Comparison of ENCODE assay signal across 2 cellular contexts in the genomic region with DNA sequence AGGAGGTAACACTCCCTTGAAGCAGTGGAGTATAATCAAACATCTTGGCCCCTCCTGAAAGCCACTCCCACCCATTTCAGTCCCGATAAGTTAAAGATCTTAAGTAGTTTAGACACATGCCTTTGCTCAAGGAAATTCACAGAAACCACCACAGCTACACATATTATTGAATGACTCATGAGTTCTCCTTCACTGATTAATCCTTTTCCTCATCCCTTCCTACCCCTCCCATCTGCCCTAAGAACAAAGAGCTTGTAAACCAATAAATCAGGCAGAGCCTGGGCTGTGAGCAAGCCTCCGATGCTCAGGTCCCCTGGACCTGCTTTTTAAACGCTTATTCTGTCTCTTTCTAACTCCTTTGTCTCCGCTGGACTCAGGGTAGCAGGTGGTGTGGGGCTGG.
TF ChIP-seq lines count a peak whose summit lies in the region.

No MANE protein-coding gene starts in this region.

TF ChIP-seq in SK-N-SH treated with all-trans-retinoic acid at 6 μM for 48 hours, 23 proteins besides CTCF, POLR2A, EP300 and RAD21:
- 0 out of 2 replicates have a peak, but pooled peaks have one; percentile 8 for TF ChIP-seq ISL1 (CRISPR knock-in tag; IDR thresholded peaks at IDR 0.05)
TF ChIP-seq in SK-N-SH treated with all-trans-retinoic acid at 6 μM for 48 hours: peak in this region for 1; not testable (repeated sequence) for 22.

TF ChIP-seq in K562, 482 proteins besides CTCF, POLR2A, EP300 and RAD21:
- TF ChIP-seq, protein P1, sequence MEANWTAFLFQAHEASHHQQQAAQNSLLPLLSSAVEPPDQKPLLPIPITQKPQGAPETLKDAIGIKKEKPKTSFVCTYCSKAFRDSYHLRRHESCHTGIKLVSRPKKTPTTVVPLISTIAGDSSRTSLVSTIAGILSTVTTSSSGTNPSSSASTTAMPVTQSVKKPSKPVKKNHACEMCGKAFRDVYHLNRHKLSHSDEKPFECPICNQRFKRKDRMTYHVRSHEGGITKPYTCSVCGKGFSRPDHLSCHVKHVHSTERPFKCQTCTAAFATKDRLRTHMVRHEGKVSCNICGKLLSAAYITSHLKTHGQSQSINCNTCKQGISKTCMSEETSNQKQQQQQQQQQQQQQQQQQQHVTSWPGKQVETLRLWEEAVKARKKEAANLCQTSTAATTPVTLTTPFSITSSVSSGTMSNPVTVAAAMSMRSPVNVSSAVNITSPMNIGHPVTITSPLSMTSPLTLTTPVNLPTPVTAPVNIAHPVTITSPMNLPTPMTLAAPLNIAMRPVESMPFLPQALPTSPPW (CRISPR knock-in tag; IDR thresholded peaks at IDR 0.05), result peak; percentile 18; the same call in 1 of the 2 replicates
